1 cellular context compared by ENCODE assay signal in the genomic region with DNA sequence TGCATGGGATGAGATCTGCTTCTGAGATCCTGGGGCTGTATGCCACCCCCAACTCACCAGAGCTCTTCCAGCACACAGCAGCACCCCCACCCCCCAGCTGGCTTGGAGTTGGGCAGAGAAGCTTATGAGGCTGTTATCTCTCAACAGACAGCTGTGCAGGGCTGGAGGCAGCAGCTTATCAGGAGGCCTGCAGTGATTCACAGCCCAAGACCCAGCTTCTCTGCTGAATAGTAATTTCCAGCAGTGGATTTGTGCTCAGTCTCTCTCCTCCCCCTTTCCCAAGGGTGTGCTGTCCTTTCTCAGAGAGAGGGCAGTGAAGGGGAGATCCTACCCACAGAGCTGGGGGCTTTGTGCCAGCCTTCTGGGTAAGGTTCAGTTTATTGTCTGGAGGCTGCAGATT.
TF ChIP-seq lines count a peak whose summit lies in the region.

No MANE protein-coding gene starts in this region.

TF ChIP-seq in A549, 52 proteins besides CTCF, POLR2A, EP300 and RAD21:
- TF ChIP-seq NFE2L2 (conservative IDR thresholded peaks at IDR 0.05; ENCODE audit: low read length) = no peak
- no peak for TF ChIP-seq ZC3H11A (IDR thresholded peaks at IDR 0.05)
- TF ChIP-seq JUN (IDR thresholded peaks at IDR 0.05) = no peak
